Comparison of ENCODE assay signal across 18 cellular contexts in the genomic region with DNA sequence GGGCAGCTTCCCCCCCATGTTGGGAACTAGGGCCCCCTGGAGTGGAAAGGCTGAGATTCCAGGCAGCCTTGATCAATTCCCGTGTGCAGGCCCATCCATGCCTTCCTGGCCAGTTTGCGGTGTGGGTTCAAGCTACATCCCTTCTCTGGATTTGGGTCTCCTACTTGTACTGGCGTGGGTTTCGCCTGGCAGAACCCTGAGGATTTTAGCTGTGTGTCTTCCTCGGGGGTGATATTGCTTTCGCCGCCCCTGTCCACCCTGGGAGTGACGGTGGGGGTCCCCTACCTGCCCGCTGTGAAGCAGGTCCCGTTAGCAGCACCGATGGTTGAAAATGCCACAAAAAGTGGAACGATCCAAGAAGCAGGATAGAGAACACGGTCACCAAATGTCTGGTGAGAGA. TPM values are rescaled to one million over a fixed set of nuclear protein-coding genes. Genes with fewer than 3 reads are reported as not detected.
A peak's percentile ranks its signal among the peaks of the same experiment; 100 is the strongest.
DNase-seq lines count a peak whose midpoint lies in the region; ATAC-seq and TF ChIP-seq lines count a peak whose summit lies in the region.
"Had no signal": no experiment of that assay in that cellular context is flagged by ENCODE, and none has a peak within 500 bp of the region (broad histone marks: within the 10 kb centered on the region; RNA-seq: fewer than 3 reads in every experiment).

No MANE protein-coding gene starts in this region.

- POLR2A ChIA-PET in HEK293 (lab: Yijun Ruan, JAX) = no interaction called here

- DNase-seq in mesenteric fat pad (ENCODE audit: low spot score) (peak; percentile 60), posterior vena cava (ENCODE audit: low spot score) (peak; percentile 32), upper lobe of right lung (peak; percentile 25), erythroblast (lab: John Stamatoyannopoulos, UW) (no peak), NCI-H2196 treated with DMSO at 0.1 percent for 48 hours (lab: John Stamatoyannopoulos, UW; ENCODE audit: unreplicated experiment) (no peak), NCI-H1417 (lab: John Stamatoyannopoulos, UW) (no peak), prostate gland (ENCODE audit: low spot score) (no peak)
- DNase-seq: Caco-2; CD4-positive, CD25-positive, alpha-beta regulatory T cell; CD8-positive, alpha-beta T cell; DMS153; DND-41; HCEC 1CT had no signal

- no peak for ATAC-seq in upper lobe of right lung
- ATAC-seq: CD8-positive, alpha-beta T cell; GM23338 had no signal

- no peak for TF ChIP-seq POLR2A in erythroblast (IDR thresholded peaks at IDR 0.05; ENCODE audit: low read length)
- TF ChIP-seq POLR2A in prostate gland (IDR thresholded peaks at IDR 0.05) = no peak

- CTCF ChIA-PET in HEK293 (lab: Yijun Ruan, JAX) = interaction anchor here (0.6 kb wide), 2 partner anchors 173 to 304 kb away, joined by 3 read pairs; no protein-coding TSS in a partner anchor

- no peaks in the 10 kb centered on the region; a peak in 1 of 3 replicates for H3K36me3 ChIP-seq in HEK293 (ENCODE audit: control insufficient read depth in 2 of 2, insufficient read depth in 1 of 2, low read length in 2 of 2)
- no peaks in the 10 kb centered on the region for H3K36me3 ChIP-seq in upper lobe of right lung
- no peaks in the 10 kb centered on the region for H3K36me3 ChIP-seq in prostate gland
- H3K36me3 ChIP-seq: BLaER1 had no signal

- H3K4me3 ChIP-seq in HEK293 (ENCODE audit: low read depth, low read length) (no peak overlapping the region), upper lobe of right lung (no peak overlapping the region), prostate gland (no peak overlapping the region)
- H3K4me3 ChIP-seq: BLaER1, GM23338 had no signal

- intact Hi-C loops in posterior vena cava (cut with DNase I) (no loop called here), upper lobe of right lung (cut with DNase I) (no loop called here), prostate gland (cut with DNase I) (no loop called here)

- H3K9me3 ChIP-seq in HEK293 (ENCODE audit: control insufficient read depth, insufficient read depth, low read depth, low read length) = no peaks in the 10 kb centered on the region
- no peaks in the 10 kb centered on the region for H3K9me3 ChIP-seq in upper lobe of right lung
- H3K9me3 ChIP-seq in prostate gland = no peaks in the 10 kb centered on the region
- H3K9me3 ChIP-seq: BLaER1, Caco-2 had no signal

- H3K27me3 ChIP-seq in upper lobe of right lung (no peaks in the 10 kb centered on the region), prostate gland (replicated peaks; ENCODE audit: insufficient read depth) (no peaks in the 10 kb centered on the region)
- H3K27me3 ChIP-seq: BLaER1 had no signal

- TF ChIP-seq CTCF in HEK293 (tag by site-specific recombination; IDR thresholded peaks at IDR 0.05) = no peak
- no peak for TF ChIP-seq CTCF in upper lobe of right lung (IDR thresholded peaks at IDR 0.05)
- TF ChIP-seq CTCF in prostate gland (IDR thresholded peaks at IDR 0.05) = no peak

- H3K4me1 ChIP-seq in HEK293 (ENCODE audit: control insufficient read depth, insufficient read depth, low read length) (no peaks in the 10 kb centered on the region), upper lobe of right lung (no peaks in the 10 kb centered on the region), prostate gland (replicated peaks) (no peaks in the 10 kb centered on the region)
- H3K4me1 ChIP-seq: BLaER1, Caco-2 had no signal

- WGBS in prostate gland = 91% methylated on average over 13 of the region's 13 CpGs

- no peak overlapping the region for H3K27ac ChIP-seq in HEK293 (ENCODE audit: extremely low read depth, low read depth, low read length)
- no peak overlapping the region for H3K27ac ChIP-seq in upper lobe of right lung
- no peak overlapping the region for H3K27ac ChIP-seq in prostate gland
- H3K27ac ChIP-seq: BLaER1, C4-2B had no signal

TF ChIP-seq in HEK293, 187 proteins besides CTCF, POLR2A, EP300 and RAD21:
- TF ChIP-seq, protein P1, sequence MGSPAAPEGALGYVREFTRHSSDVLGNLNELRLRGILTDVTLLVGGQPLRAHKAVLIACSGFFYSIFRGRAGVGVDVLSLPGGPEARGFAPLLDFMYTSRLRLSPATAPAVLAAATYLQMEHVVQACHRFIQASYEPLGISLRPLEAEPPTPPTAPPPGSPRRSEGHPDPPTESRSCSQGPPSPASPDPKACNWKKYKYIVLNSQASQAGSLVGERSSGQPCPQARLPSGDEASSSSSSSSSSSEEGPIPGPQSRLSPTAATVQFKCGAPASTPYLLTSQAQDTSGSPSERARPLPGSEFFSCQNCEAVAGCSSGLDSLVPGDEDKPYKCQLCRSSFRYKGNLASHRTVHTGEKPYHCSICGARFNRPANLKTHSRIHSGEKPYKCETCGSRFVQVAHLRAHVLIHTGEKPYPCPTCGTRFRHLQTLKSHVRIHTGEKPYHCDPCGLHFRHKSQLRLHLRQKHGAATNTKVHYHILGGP (tag by site-specific recombination; IDR thresholded peaks at IDR 0.05) = no peak
- no peak for TF ChIP-seq FEZF1 (tag by site-specific recombination; IDR thresholded peaks at IDR 0.05)
- TF ChIP-seq KLF1 (tag by site-specific recombination; IDR thresholded peaks at IDR 0.05) = no peak
- TF ChIP-seq ZNF549 (tag by site-specific recombination; IDR thresholded peaks at IDR 0.05) = no peak
- TF ChIP-seq SP2 (tag by site-specific recombination; IDR thresholded peaks at IDR 0.05) = no peak
- TF ChIP-seq, protein P2, sequence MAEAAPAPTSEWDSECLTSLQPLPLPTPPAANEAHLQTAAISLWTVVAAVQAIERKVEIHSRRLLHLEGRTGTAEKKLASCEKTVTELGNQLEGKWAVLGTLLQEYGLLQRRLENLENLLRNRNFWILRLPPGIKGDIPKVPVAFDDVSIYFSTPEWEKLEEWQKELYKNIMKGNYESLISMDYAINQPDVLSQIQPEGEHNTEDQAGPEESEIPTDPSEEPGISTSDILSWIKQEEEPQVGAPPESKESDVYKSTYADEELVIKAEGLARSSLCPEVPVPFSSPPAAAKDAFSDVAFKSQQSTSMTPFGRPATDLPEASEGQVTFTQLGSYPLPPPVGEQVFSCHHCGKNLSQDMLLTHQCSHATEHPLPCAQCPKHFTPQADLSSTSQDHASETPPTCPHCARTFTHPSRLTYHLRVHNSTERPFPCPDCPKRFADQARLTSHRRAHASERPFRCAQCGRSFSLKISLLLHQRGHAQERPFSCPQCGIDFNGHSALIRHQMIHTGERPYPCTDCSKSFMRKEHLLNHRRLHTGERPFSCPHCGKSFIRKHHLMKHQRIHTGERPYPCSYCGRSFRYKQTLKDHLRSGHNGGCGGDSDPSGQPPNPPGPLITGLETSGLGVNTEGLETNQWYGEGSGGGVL (tag by site-specific recombination; IDR thresholded peaks at IDR 0.05) = no peak
- TF ChIP-seq ZNF350 (tag by site-specific recombination; IDR thresholded peaks at IDR 0.05) = no peak
- TF ChIP-seq GLIS2 (tag by site-specific recombination; IDR thresholded peaks at IDR 0.05) = 0 out of 2 replicates have a peak, but pooled peaks have one; percentile 14
- no peak for TF ChIP-seq ZNF324 (tag by site-specific recombination; IDR thresholded peaks at IDR 0.05)
- peak; percentile 10; the same call in 1 of the 2 replicates for TF ChIP-seq ZIC2 (tag by site-specific recombination; IDR thresholded peaks at IDR 0.05)
- TF ChIP-seq ZNF776 (tag by site-specific recombination; IDR thresholded peaks at IDR 0.05; ENCODE audit: borderline replicate concordance) = no peak

RNA-seq across cellular contexts. Expression of a gene that starts 11.4 kb away (rescaled TPM):
- total RNA-seq in mesenteric fat pad (0.29 TPM), posterior vena cava (under 1 TPM in 1 of 2 donors, not detected in 1; 0.28 TPM), upper lobe of right lung (0.46 TPM), prostate gland (under 1 TPM in 1 of 2 donors, not detected in 1; 0.28 TPM)
- total RNA-seq: A172; CD8-positive, alpha-beta T cell; GM23338 had no signal

Comparison
In these comparisons a context has a peak if more than half of its experiments do, and no peak if none do; other contexts are left out.
1. DNase-seq: peak in mesenteric fat pad (single experiment), posterior vena cava (single experiment) and upper lobe of right lung (single experiment); none in erythroblast (0 of 2), NCI-H2196 treated with DMSO at 0.1 percent for 48 hours (single experiment), NCI-H1417 (0 of 3) and prostate gland (single experiment).